In genomic region chr14:94031880-94032279, GRCh38 we compare ENCODE assay signal across 16 cellular contexts. TPM values are rescaled to one million over a fixed set of nuclear protein-coding genes. Genes with fewer than 3 reads are reported as not detected.
DNase-seq lines count a peak whose midpoint lies in the region; ATAC-seq and TF ChIP-seq lines count a peak whose summit lies in the region.
"Had no signal": no experiment of that assay in that cellular context is flagged by ENCODE, and none has a peak within 500 bp of the region (broad histone marks: within the 10 kb centered on the region; RNA-seq: fewer than 3 reads in every experiment).

No MANE protein-coding gene starts in this region.

- ATAC-seq in mucosa of descending colon: peak; percentile 67
- ATAC-seq in GM21515 (IDR thresholded peaks at IDR 0.05; ENCODE audit: unreplicated experiment): no peak
- ATAC-seq in HG02840 (IDR thresholded peaks at IDR 0.05; ENCODE audit: low FRiP score, unreplicated experiment): no peak
- ATAC-seq: GM12878, GM23338, HepG2 had no signal

- H3K36me3 ChIP-seq in mucosa of descending colon (ENCODE audit: low read depth): no peaks in the 10 kb centered on the region

- no peak overlapping the region for H3K4me3 ChIP-seq in mucosa of descending colon
- H3K4me3 ChIP-seq: GM12878, GM23338 had no signal

- intact Hi-C loops in mucosa of descending colon (cut with DNase I, micrococcal nuclease): loop anchor here in 1 of 2 donors (10.0 kb wide), 1 partner anchor 103 kb away; no protein-coding TSS in a partner anchor

- TF ChIP-seq CTCF in mucosa of descending colon (IDR thresholded peaks at IDR 0.05): no peak

- H3K9me3 ChIP-seq in mucosa of descending colon: no peaks in the 10 kb centered on the region

- peaks cover 4% of the 10 kb centered on the region for H3K4me1 ChIP-seq in mucosa of descending colon (ENCODE audit: low read depth)

- DNase-seq in NCI-H2227 (lab: John Stamatoyannopoulos, UW; ENCODE audit: unreplicated experiment) (peak; percentile 43), SW480 (ENCODE audit: low spot score) (peak; percentile 48), mucosa of descending colon (peak; percentile 37 to 73 (median 65)), DMS 273 treated with DMSO at 0.1 percent for 48 hours (lab: John Stamatoyannopoulos, UW) (no peak), HT-29 (ENCODE audit: low spot score) (no peak)
- DNase-seq: CD4-positive, alpha-beta memory T cell; DMS79 treated with DMSO at 0.1 percent for 48 hours; HCEC 1CT; KBM-7 had no signal

RNA-seq across cellular contexts. Expression of gene OTUB2, which starts 5.7 kb away (rescaled TPM):
- total RNA-seq in mucosa of descending colon: 1 to 10 TPM; 1.3 to 3.5 (median 1.4) TPM
- total RNA-seq in HT-29 (2014; rRNA removed; shearing (Covaris generic)): 2.3 and 2.4 TPM in 2 replicates

RNA-seq across cellular contexts. Expression of gene CCDC197, which starts 34.8 kb away (rescaled TPM):
- not detected for total RNA-seq in mucosa of descending colon
- total RNA-seq in HT-29 (2014; rRNA removed; shearing (Covaris generic)): not detected in 2 replicates
- total RNA-seq: A172; CD4-positive, alpha-beta memory T cell; G401; GM12878; GM23338 had no signal

RNA-seq across cellular contexts. Expression of gene DDX24, which starts 49.1 kb away (rescaled TPM):
- total RNA-seq in mucosa of descending colon: 100 to 1,000 TPM in 2 of 3 donors, 10 to 100 TPM in 1; 90.6 to 197 (median 107) TPM
- 66.9 and 67.7 TPM in 2 replicates for total RNA-seq in HT-29 (2014; rRNA removed; shearing (Covaris generic))

RNA-seq across cellular contexts. Expression of gene IFI27L1, which starts 49.2 kb away (rescaled TPM):
- total RNA-seq in mucosa of descending colon: 10 to 100 TPM; 19.9 to 29.9 (median 20.6) TPM
- total RNA-seq in HT-29 (2014; rRNA removed; shearing (Covaris generic)): 9.6 and 12.7 TPM in 2 replicates

RNA-seq across cellular contexts. Expression of gene ASB2, which starts 55.5 kb away (rescaled TPM):
- total RNA-seq in mucosa of descending colon: 10 to 100 TPM in 1 of 3 donors, 1 to 10 TPM in 2; 5.2 to 89.1 (median 8.8) TPM
- total RNA-seq in HT-29 (2014; rRNA removed; shearing (Covaris generic)): 0.05 and 0.16 TPM in 2 replicates
- total RNA-seq: A172 had no signal

Comparison
In these comparisons a context has a peak if more than half of its experiments do, and no peak if none do; other contexts are left out.
1. DNase-seq: peak in NCI-H2227 (single experiment), SW480 (single experiment) and mucosa of descending colon (3 of 3); none in DMS 273 treated with DMSO at 0.1 percent for 48 hours (single experiment) and HT-29 (single experiment).